Comparison of ENCODE assay signal across 1 cellular context in genomic region chrX:118226060-118226428, GRCh38.
TF ChIP-seq lines count a peak whose summit lies in the region.

No MANE protein-coding gene starts in this region.

TF ChIP-seq in H1, 55 proteins besides CTCF, POLR2A, EP300 and RAD21 (continued from another document):
- TF ChIP-seq CHD7 (IDR thresholded peaks at IDR 0.05; ENCODE audit: insufficient replicate concordance, low read length) (no peak), CHD2 (IDR thresholded peaks at IDR 0.05; ENCODE audit: low read length) (no peak), TEAD4 (IDR thresholded peaks at IDR 0.05; ENCODE audit: low read depth, low read length) (no peak), RBBP5 (IDR thresholded peaks at IDR 0.05; ENCODE audit: borderline replicate concordance, low read depth, low read length) (no peak), BRCA1 (IDR thresholded peaks at IDR 0.05; ENCODE audit: low read depth, low read length) (no peak), HDAC2 (IDR thresholded peaks at IDR 0.05; ENCODE audit: borderline replicate concordance in 1 of 2, low read depth in 2 of 2, low read length in 2 of 2) (no peak), TAF7 (optimal IDR thresholded peaks at IDR 0.05; ENCODE audit: borderline replicate concordance, low read depth, low read length) (no peak), POU5F1 (IDR thresholded peaks at IDR 0.05; ENCODE audit: low read depth, low read length) (no peak), BACH1 (IDR thresholded peaks at IDR 0.05; ENCODE audit: low read length) (no peak), CREB1 (IDR thresholded peaks at IDR 0.05) (no peak), PHF8 (conservative IDR thresholded peaks at IDR 0.05; ENCODE audit: low read depth, low read length) (no peak), TCF12 (IDR thresholded peaks at IDR 0.05; ENCODE audit: low read depth, low read length) (no peak)
